ENCODE assay signal across 8 cellular contexts in the genomic region with DNA sequence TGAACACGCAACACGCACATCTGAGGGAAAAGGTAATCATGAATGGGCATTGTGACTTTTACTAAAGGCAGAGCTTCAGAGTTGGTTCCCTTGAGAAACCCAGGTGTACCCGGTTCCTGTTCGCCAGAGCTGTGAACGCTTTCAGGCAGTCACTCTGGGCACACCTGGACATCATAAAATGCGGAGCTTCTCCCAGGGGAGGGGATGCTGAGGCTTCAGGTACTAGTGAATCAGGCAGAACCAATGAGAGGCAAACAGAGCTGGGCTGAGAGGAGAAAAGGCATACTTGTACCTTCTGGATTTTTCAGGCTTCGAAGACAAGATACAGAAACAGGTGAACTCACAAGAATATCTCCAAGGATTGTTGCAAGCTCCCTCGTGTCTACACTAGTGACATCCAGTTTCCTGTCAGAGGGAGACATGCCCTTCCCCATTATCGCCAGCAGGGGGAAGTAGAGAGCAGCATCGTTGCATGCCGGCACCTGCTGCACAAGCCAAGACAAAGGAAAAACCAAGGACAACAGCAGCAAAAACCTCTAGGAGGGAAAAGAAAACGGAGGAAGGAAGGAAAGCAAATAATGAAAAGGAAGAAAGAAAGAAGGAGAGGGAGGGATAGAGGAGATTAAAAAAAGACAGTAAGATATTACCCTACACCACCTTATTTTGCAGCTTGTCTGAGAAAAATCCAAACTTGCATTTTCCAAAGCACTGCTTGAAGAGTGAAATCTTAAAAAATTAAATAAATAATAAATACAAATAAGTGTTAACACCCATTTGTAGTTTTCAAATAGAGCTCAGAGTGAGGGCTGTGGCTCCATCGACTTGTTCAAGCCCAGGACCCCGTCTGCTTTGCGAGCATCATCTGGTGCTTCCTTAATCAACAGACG. TPM values are rescaled to one million over a fixed set of nuclear protein-coding genes. Genes with fewer than 3 reads are reported as not detected.
A peak's percentile ranks its signal among the peaks of the same experiment; 100 is the strongest.
DNase-seq lines count a peak whose midpoint lies in the region; ATAC-seq and TF ChIP-seq lines count a peak whose summit lies in the region.

No MANE protein-coding gene starts in this region.

- 31 to 33% methylated on average over 13 to 15 of the region's 16 CpGs for WGBS in gastroesophageal sphincter (ENCODE audit: low coverage in 1 of 2), 2 donors
- 28 to 34% (median 34%) methylated on average over 16 of the region's 16 CpGs for WGBS in ovary, 3 donors
- WGBS in tibial nerve, 2 donors = 29 to 36% methylated on average over 16 of the region's 16 CpGs

- DNase-seq in BE2C (peak; percentile 70), M059J (ENCODE audit: low read depth) (peak; percentile 68), SJSA1 (ENCODE audit: low read depth in 1 of 2, low spot score in 2 of 2) (peak; percentile 51 to 55), ovary (peak; percentile 40 to 73 (median 65)), tibial nerve (ENCODE audit: low spot score in 2 of 2) (peak; percentile 54 to 79)
- peak; percentile 62 for DNase-seq in activated effector memory CD4-positive, alpha-beta T cell treated with Interleukin-2 at 50 U/mL for 16 hours

- H3K27ac ChIP-seq in SJSA1 (no peak overlapping the region), gastroesophageal sphincter (no peak overlapping the region), ovary (no peak overlapping the region), tibial nerve (no peak overlapping the region)

- intact Hi-C loops in ovary (cut with DNase I) = loop anchor here in 3 of 4 donors (5.0 to 10.0 kb wide), 5 partner anchors 200 to 1100 kb away; no protein-coding TSS in a partner anchor

- H3K4me1 ChIP-seq in BE2C (no peaks in the 10 kb centered on the region), SJSA1 (replicated peaks) (peaks cover 11% of the 10 kb centered on the region), gastroesophageal sphincter (peaks cover 0 to 19% (median 4%) of the 10 kb centered on the region in 3 donors), ovary (ENCODE audit: insufficient read depth) (no peaks in the 10 kb centered on the region), tibial nerve (peaks cover 0 to 20% (median 2%) of the 10 kb centered on the region in 4 donors)

- ATAC-seq in GM19324 (IDR thresholded peaks at IDR 0.05; ENCODE audit: low FRiP score, unreplicated experiment) (peak; percentile 52), gastroesophageal sphincter (peak; percentile 54)

- H3K36me3 ChIP-seq in BE2C (no peaks in the 10 kb centered on the region), SJSA1 (no peaks in the 10 kb centered on the region), gastroesophageal sphincter (no peaks in the 10 kb centered on the region), ovary (no peaks in the 10 kb centered on the region), tibial nerve (no peaks in the 10 kb centered on the region)

- no peak overlapping the region; the same call in 1 of the 2 replicates for H3K4me3 ChIP-seq in BE2C (ENCODE audit: low read depth, low read length)
- no peak overlapping the region for H3K4me3 ChIP-seq in SJSA1
- H3K4me3 ChIP-seq in gastroesophageal sphincter = no peak overlapping the region
- no peak overlapping the region for H3K4me3 ChIP-seq in ovary
- no peak overlapping the region for H3K4me3 ChIP-seq in tibial nerve

- H3K27me3 ChIP-seq in BE2C (peaks cover 9% of the 10 kb centered on the region; the same call in 1 of the 2 replicates), SJSA1 (replicated peaks) (peaks cover 6% of the 10 kb centered on the region), gastroesophageal sphincter (peaks cover 56% of the 10 kb centered on the region), ovary (no peaks in the 10 kb centered on the region), tibial nerve (peaks cover 0 to 37% of the 10 kb centered on the region in 2 donors)

- H3K9me3 ChIP-seq in BE2C (no peaks in the 10 kb centered on the region), SJSA1 (replicated peaks) (no peaks in the 10 kb centered on the region), gastroesophageal sphincter (no peaks in the 10 kb centered on the region), ovary (no peaks in the 10 kb centered on the region), tibial nerve (no peaks in the 10 kb centered on the region)

- TF ChIP-seq EP300 in gastroesophageal sphincter (IDR thresholded peaks at IDR 0.05) = no peak
- no peak for TF ChIP-seq EP300 in ovary (IDR thresholded peaks at IDR 0.05)
- no peak for TF ChIP-seq EP300 in tibial nerve (IDR thresholded peaks at IDR 0.05)

- no peak for TF ChIP-seq POLR2A in gastroesophageal sphincter (IDR thresholded peaks at IDR 0.05)
- no peak for TF ChIP-seq POLR2A in ovary (IDR thresholded peaks at IDR 0.05)
- no peak for TF ChIP-seq POLR2A in tibial nerve (IDR thresholded peaks at IDR 0.05)

- TF ChIP-seq CTCF in BE2C (IDR thresholded peaks at IDR 0.05; ENCODE audit: low read depth, low read length) = peak; percentile 99
- peak; percentile 82 to 97 (median 90) for TF ChIP-seq CTCF in gastroesophageal sphincter (IDR thresholded peaks at IDR 0.05)
- TF ChIP-seq CTCF in ovary (IDR thresholded peaks at IDR 0.05) = peak; percentile 46 to 88 (median 72)
- TF ChIP-seq CTCF in tibial nerve (IDR thresholded peaks at IDR 0.05) = peak; percentile 80 to 96 (median 93)

RNA-seq across cellular contexts. Expression of gene AHSG, which starts 2.0 kb away (rescaled TPM):
- polyA plus RNA-seq in BE2C (2012; ENCODE audit: insufficient read depth, insufficient read length, low read depth) = not detected
- total RNA-seq in M059J (2014; rRNA removed; shearing (Covaris generic)) = not detected in 2 replicates
- not detected in 2 replicates for total RNA-seq in SJSA1 (2014; rRNA removed; shearing (Covaris generic))
- total RNA-seq in gastroesophageal sphincter (not detected), ovary (1 to 10 TPM in 1 of 7 donors, under 1 TPM in 1, not detected in 5; 0.25 to 1.7 TPM), tibial nerve (not detected)
- not detected for polyA plus RNA-seq in ovary

RNA-seq across cellular contexts. Expression of gene FETUB, which starts 25.4 kb away (rescaled TPM):
- polyA plus RNA-seq in BE2C (2012; ENCODE audit: insufficient read depth, insufficient read length, low read depth) = not detected
- total RNA-seq in M059J (2014; rRNA removed; shearing (Covaris generic)) = not detected in 2 replicates
- not detected in 2 replicates for total RNA-seq in SJSA1 (2014; rRNA removed; shearing (Covaris generic))
- total RNA-seq in gastroesophageal sphincter (not detected), ovary (not detected), tibial nerve (not detected)
- polyA plus RNA-seq in ovary = not detected

RNA-seq across cellular contexts. Expression of gene DNAJB11, which starts 44.3 kb away (rescaled TPM):
- polyA plus RNA-seq in BE2C (2012; ENCODE audit: insufficient read depth, insufficient read length, low read depth) = 156 TPM
- total RNA-seq in M059J (2014; rRNA removed; shearing (Covaris generic)) = 182 and 237 TPM in 2 replicates
- total RNA-seq in SJSA1 (2014; rRNA removed; shearing (Covaris generic)) = 152 and 170 TPM in 2 replicates
- total RNA-seq in gastroesophageal sphincter (10 to 100 TPM; 19.5 to 40.0 (median 33.5) TPM), ovary (10 to 100 TPM; 17.7 to 33.4 (median 22.3) TPM), tibial nerve (10 to 100 TPM; 24.3 to 47.5 (median 44.7) TPM)
- 10 to 100 TPM; 23.8 to 38.2 TPM for polyA plus RNA-seq in ovary

RNA-seq across cellular contexts. Expression of gene TBCCD1, which starts 47.7 kb away (rescaled TPM):
- 14.2 TPM for polyA plus RNA-seq in BE2C (2012; ENCODE audit: insufficient read depth, insufficient read length, low read depth)
- total RNA-seq in M059J (2014; rRNA removed; shearing (Covaris generic)) = 24.1 and 28.6 TPM in 2 replicates
- 9.6 and 12.2 TPM in 2 replicates for total RNA-seq in SJSA1 (2014; rRNA removed; shearing (Covaris generic))
- 10 to 100 TPM in 3 of 4 donors, 1 to 10 TPM in 1; 8.8 to 14.2 (median 12.0) TPM for total RNA-seq in gastroesophageal sphincter
- total RNA-seq in ovary = 10 to 100 TPM in 5 of 7 donors, 1 to 10 TPM in 2; 8.8 to 12.4 (median 10.6) TPM
- polyA plus RNA-seq in ovary = 10 to 100 TPM in 1 of 2 donors, 1 to 10 TPM in 1; 6.9 to 11.1 TPM
- total RNA-seq in tibial nerve = 10 to 100 TPM; 10.5 to 17.0 (median 11.4) TPM

RNA-seq across cellular contexts. Expression of gene HRG, which starts 51.0 kb away (rescaled TPM):
- not detected for polyA plus RNA-seq in BE2C (2012; ENCODE audit: insufficient read depth, insufficient read length, low read depth)
- not detected in 2 replicates for total RNA-seq in M059J (2014; rRNA removed; shearing (Covaris generic))
- not detected in 2 replicates for total RNA-seq in SJSA1 (2014; rRNA removed; shearing (Covaris generic))
- total RNA-seq in gastroesophageal sphincter = not detected
- total RNA-seq in ovary = under 1 TPM in 1 of 7 donors, not detected in 6; 0.13 TPM
- not detected for polyA plus RNA-seq in ovary
- total RNA-seq in tibial nerve = not detected
